ENCODE assay signal across 1 cellular context in the genomic region with DNA sequence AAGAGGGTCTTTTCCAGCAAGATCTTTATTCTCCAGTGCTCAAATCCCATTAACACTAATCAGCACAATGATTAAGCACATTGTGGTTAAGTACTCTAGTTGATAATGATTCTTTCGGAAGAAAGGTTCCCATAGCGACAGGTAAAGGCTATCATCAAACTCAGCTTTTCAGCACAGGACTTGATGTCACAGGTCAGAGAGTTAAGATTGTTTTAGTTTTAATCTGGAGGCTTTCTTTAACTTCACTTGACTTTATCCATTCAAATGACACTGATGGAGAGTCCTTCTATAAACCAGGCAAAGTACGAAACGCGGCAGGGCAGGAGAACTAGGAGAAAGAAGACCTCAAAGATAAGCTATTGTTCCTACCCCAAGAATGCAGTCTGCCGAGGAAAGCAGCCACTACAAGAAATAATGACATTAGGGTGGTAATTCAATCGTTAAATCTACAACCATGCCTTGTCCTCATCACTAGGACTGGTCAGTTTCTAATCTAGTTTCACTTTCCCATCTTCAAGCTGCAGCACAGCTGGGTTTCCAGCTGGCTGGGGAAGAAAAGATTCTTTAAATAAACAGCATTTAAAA.
TF ChIP-seq lines count a peak whose summit lies in the region.

No MANE protein-coding gene starts in this region.

TF ChIP-seq in GM12878, 131 proteins besides CTCF, POLR2A, EP300 and RAD21 (continued from another document):
- peak; percentile 43; the same call in 1 of the 2 replicates for TF ChIP-seq SMARCA5 (IDR thresholded peaks at IDR 0.05)
- no peak; the same call in 1 of the 2 replicates for TF ChIP-seq NR2F1 (conservative IDR thresholded peaks at IDR 0.05)
- TF ChIP-seq PAX8 (IDR thresholded peaks at IDR 0.05), result no peak
- no peak for TF ChIP-seq BRCA1 (IDR thresholded peaks at IDR 0.05; ENCODE audit: low read depth, low read length)
- 0 out of 4 replicates have a peak, but pooled peaks of 1 of the 2 experiments have one; percentile 39 for TF ChIP-seq IKZF2 (IDR thresholded peaks at IDR 0.05)
- TF ChIP-seq NKRF (conservative IDR thresholded peaks at IDR 0.05), result peak; percentile 62
- TF ChIP-seq, protein P1, sequence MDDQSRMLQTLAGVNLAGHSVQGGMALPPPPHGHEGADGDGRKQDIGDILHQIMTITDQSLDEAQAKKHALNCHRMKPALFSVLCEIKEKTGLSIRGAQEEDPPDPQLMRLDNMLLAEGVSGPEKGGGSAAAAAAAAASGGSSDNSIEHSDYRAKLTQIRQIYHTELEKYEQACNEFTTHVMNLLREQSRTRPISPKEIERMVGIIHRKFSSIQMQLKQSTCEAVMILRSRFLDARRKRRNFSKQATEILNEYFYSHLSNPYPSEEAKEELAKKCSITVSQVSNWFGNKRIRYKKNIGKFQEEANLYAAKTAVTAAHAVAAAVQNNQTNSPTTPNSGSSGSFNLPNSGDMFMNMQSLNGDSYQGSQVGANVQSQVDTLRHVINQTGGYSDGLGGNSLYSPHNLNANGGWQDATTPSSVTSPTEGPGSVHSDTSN (IDR thresholded peaks at IDR 0.05; ENCODE audit: insufficient replicate concordance, low read depth, low read length), result peak; percentile 30
- peak; percentile 44; the same call in 1 of the 2 replicates for TF ChIP-seq TCF3 (IDR thresholded peaks at IDR 0.05; ENCODE audit: borderline replicate concordance, insufficient read depth, low read depth, low read length)
- 0 out of 2 replicates have a peak, but pooled peaks have one; percentile 58 for TF ChIP-seq SIN3A (IDR thresholded peaks at IDR 0.05; ENCODE audit: low read depth, low read length)
- TF ChIP-seq JUND (IDR thresholded peaks at IDR 0.05; ENCODE audit: low read depth, low read length), result no peak
- no peak for TF ChIP-seq USF1 (IDR thresholded peaks at IDR 0.05; ENCODE audit: borderline replicate concordance, extremely low read length, insufficient read depth, low read depth, low read length)
- TF ChIP-seq MXI1 (IDR thresholded peaks at IDR 0.05; ENCODE audit: low read depth, low read length), result no peak; the same call in 1 of the 2 replicates
- TF ChIP-seq FOS (IDR thresholded peaks at IDR 0.05; ENCODE audit: borderline replicate concordance, extremely low read depth, insufficient read length), result no peak
- TF ChIP-seq CHD4 (IDR thresholded peaks at IDR 0.05), result no peak
- no peak for TF ChIP-seq ASH2L (IDR thresholded peaks at IDR 0.05; ENCODE audit: borderline replicate concordance, low read depth)
- TF ChIP-seq RFX5 (IDR thresholded peaks at IDR 0.05; ENCODE audit: low read depth, low read length), result no peak
- peak; percentile 68; the same call in 1 of the 2 replicates for TF ChIP-seq ZNF24 (IDR thresholded peaks at IDR 0.05)
- TF ChIP-seq EED (IDR thresholded peaks at IDR 0.05; ENCODE audit: low read depth), result peak; percentile 51; the same call in 1 of the 2 replicates
- no peak for TF ChIP-seq MTA3 (IDR thresholded peaks at IDR 0.05; ENCODE audit: borderline replicate concordance, low read length)
- TF ChIP-seq TCF12 (IDR thresholded peaks at IDR 0.05; ENCODE audit: low read depth, low read length), result peak; percentile 89
- peak; percentile 22; the same call in 1 of the 2 replicates for TF ChIP-seq ATF2 (IDR thresholded peaks at IDR 0.05; ENCODE audit: low read length)
- TF ChIP-seq E2F4 (IDR thresholded peaks at IDR 0.05; ENCODE audit: low read depth, low read length), result no peak
- no peak for TF ChIP-seq NR2C1 (IDR thresholded peaks at IDR 0.05)
- TF ChIP-seq NRF1 (conservative IDR thresholded peaks at IDR 0.05; ENCODE audit: low read depth, low read length), result no peak
- peak; percentile 20; the same call in 1 of the 2 replicates for TF ChIP-seq RUNX3 (IDR thresholded peaks at IDR 0.05; ENCODE audit: low read length)
- no peak for TF ChIP-seq GATAD2B (conservative IDR thresholded peaks at IDR 0.05; ENCODE audit: low read depth)
- no peak for TF ChIP-seq CREM (IDR thresholded peaks at IDR 0.05; ENCODE audit: low read depth)
- no peak for TF ChIP-seq NFIC (IDR thresholded peaks at IDR 0.05; ENCODE audit: low read depth, low read length)
- no peak for TF ChIP-seq POU2F2 (IDR thresholded peaks at IDR 0.05; ENCODE audit: borderline replicate concordance, low read depth, low read length)
- TF ChIP-seq RAD51 (IDR thresholded peaks at IDR 0.05), result no peak
- TF ChIP-seq MTA2 (IDR thresholded peaks at IDR 0.05; ENCODE audit: low read depth), result peak; percentile 76
- TF ChIP-seq, protein P2, sequence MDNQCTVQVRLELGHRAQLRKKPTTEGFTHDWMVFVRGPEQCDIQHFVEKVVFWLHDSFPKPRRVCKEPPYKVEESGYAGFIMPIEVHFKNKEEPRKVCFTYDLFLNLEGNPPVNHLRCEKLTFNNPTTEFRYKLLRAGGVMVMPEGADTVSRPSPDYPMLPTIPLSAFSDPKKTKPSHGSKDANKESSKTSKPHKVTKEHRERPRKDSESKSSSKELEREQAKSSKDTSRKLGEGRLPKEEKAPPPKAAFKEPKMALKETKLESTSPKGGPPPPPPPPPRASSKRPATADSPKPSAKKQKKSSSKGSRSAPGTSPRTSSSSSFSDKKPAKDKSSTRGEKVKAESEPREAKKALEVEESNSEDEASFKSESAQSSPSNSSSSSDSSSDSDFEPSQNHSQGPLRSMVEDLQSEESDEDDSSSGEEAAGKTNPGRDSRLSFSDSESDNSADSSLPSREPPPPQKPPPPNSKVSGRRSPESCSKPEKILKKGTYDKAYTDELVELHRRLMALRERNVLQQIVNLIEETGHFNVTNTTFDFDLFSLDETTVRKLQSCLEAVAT (IDR thresholded peaks at IDR 0.05), result 0 out of 2 replicates have a peak, but pooled peaks have one; percentile 22
- no peak for TF ChIP-seq ZNF207 (IDR thresholded peaks at IDR 0.05; ENCODE audit: borderline replicate concordance)
- TF ChIP-seq BMI1 (IDR thresholded peaks at IDR 0.05; ENCODE audit: borderline replicate concordance), result peak; percentile 67; the same call in 1 of the 2 replicates
